ENCODE assay signal across 10 cellular contexts in genomic region chr14:75280448-75280830, GRCh38. TPM values are rescaled to one million over a fixed set of nuclear protein-coding genes. Genes with fewer than 3 reads are reported as not detected.
A peak's percentile ranks its signal among the peaks of the same experiment; 100 is the strongest.
DNase-seq lines count a peak whose midpoint lies in the region; ATAC-seq and TF ChIP-seq lines count a peak whose summit lies in the region.
"Had no signal": no experiment of that assay in that cellular context is flagged by ENCODE, and none has a peak within 500 bp of the region (broad histone marks: within the 10 kb centered on the region; RNA-seq: fewer than 3 reads in every experiment).

No MANE protein-coding gene starts in this region.

- H3K27me3 Mint-ChIP-seq in stimulated activated naive CD8-positive, alpha-beta T cell treated with anti-CD3 and anti-CD28 coated beads, Interleukin-15, amount 100 ng/mL, for 72 hours, result peaks cover 43% of the 10 kb centered on the region

- H4K20me1 ChIP-seq in PC-3 (ENCODE audit: low read length), result peaks cover 29% of the 10 kb centered on the region

- H3K4me1 ChIP-seq in PC-3 (ENCODE audit: insufficient read depth, low read length), result peaks cover 16% of the 10 kb centered on the region; the same call in 1 of the 2 replicates
- peaks cover 0 to 3% of the 10 kb centered on the region in 2 donors for H3K4me1 ChIP-seq in breast epithelium

- no peak overlapping the region for H3K9ac ChIP-seq in PC-3 (ENCODE audit: low read length)

- peak overlapping the region; percentile 100 for H3K4me2 ChIP-seq in PC-3 (ENCODE audit: low read length)

- H3K4me1 Mint-ChIP-seq in stimulated activated naive CD8-positive, alpha-beta T cell treated with anti-CD3 and anti-CD28 coated beads, Interleukin-15, amount 100 ng/mL, for 72 hours, result peaks cover 46% of the 10 kb centered on the region

- no TSS peak for BruUV-seq in PC-3 (replicated peaks; lab: Mats Ljungman, UMichigan)

- H3F3A ChIP-seq in PC-3 (ENCODE audit: low read length, unreplicated experiment), result no peaks in the 10 kb centered on the region

- H3K27me3 ChIP-seq in PC-3 (ENCODE audit: low read length) (no peaks in the 10 kb centered on the region; the same call in 1 of the 2 replicates), breast epithelium (no peaks in the 10 kb centered on the region)

- H3K4me3 ChIP-seq in PC-3 (ENCODE audit: low read length) (peak overlapping the region; percentile 93), breast epithelium (peak overlapping the region; percentile 87 to 93 (median 88)), lower leg skin (ENCODE audit: low read depth, poor library complexity, severe bottlenecking) (peak overlapping the region; percentile 90)

- H3K9me3 Mint-ChIP-seq in stimulated activated naive CD8-positive, alpha-beta T cell treated with anti-CD3 and anti-CD28 coated beads, Interleukin-15, amount 100 ng/mL, for 72 hours, result no peaks in the 10 kb centered on the region

- CTCF ChIA-PET in PC-3 (lab: Charles Lee), result interaction anchor here (0.6 kb wide), 1 partner anchor 13 kb away, joined by 5 read pairs; no protein-coding TSS in a partner anchor

- no peaks in the 10 kb centered on the region for H3K9me2 ChIP-seq in PC-3 (replicated peaks; ENCODE audit: low read length)

- WGBS in lower leg skin, 2 donors, result 69 to 75% methylated on average over 6 of the region's 6 CpGs

- no peaks in the 10 kb centered on the region for H3K79me2 ChIP-seq in PC-3 (ENCODE audit: low read length)

- H3K36me3 ChIP-seq in PC-3 (ENCODE audit: low read depth, low read length), result peaks cover 12% of the 10 kb centered on the region; the same call in 1 of the 2 replicates
- no peaks in the 10 kb centered on the region for H3K36me3 ChIP-seq in breast epithelium

- ATAC-seq in PC-3 (no peak), GM19035 (IDR thresholded peaks at IDR 0.05; ENCODE audit: unreplicated experiment) (no peak), HG02678 (IDR thresholded peaks at IDR 0.05; ENCODE audit: unreplicated experiment) (no peak), HG03571 (IDR thresholded peaks at IDR 0.05; ENCODE audit: unreplicated experiment) (no peak)
- no peak for ATAC-seq in stimulated activated naive CD8-positive, alpha-beta T cell treated with anti-CD3 and anti-CD28 coated beads, Interleukin-15, amount 100 ng/mL, for 72 hours

- TF ChIP-seq POLR2A in breast epithelium (IDR thresholded peaks at IDR 0.05) (no peak), lower leg skin (IDR thresholded peaks at IDR 0.05) (no peak)

- POLR2A ChIA-PET in PC-3 (lab: Charles Lee; ENCODE audit: unreplicated experiment), result interaction anchor here (0.6 kb wide), 1 partner anchor 305 kb away, joined by 3 read pairs; no protein-coding TSS in a partner anchor

- H3K27ac ChIP-seq in PC-3 (ENCODE audit: low read length) (no peak overlapping the region), breast epithelium (peak overlapping the region; percentile 100)

- no peaks in the 10 kb centered on the region for H3K9me3 ChIP-seq in PC-3 (ENCODE audit: low read length)
- H3K9me3 ChIP-seq in breast epithelium, result no peaks in the 10 kb centered on the region

- TF ChIP-seq CTCF in PC-3 (conservative IDR thresholded peaks at IDR 0.05; ENCODE audit: low read depth, low read length) (no peak), breast epithelium (IDR thresholded peaks at IDR 0.05) (no peak), lower leg skin (IDR thresholded peaks at IDR 0.05) (no peak)

- H3K4me3 Mint-ChIP-seq in stimulated activated naive CD8-positive, alpha-beta T cell treated with anti-CD3 and anti-CD28 coated beads, Interleukin-15, amount 100 ng/mL, for 72 hours, result peak overlapping the region; percentile 98 to 99

- no peak overlapping the region for H2AFZ ChIP-seq in PC-3 (ENCODE audit: low read length)

- H3K27ac Mint-ChIP-seq in stimulated activated naive CD8-positive, alpha-beta T cell treated with anti-CD3 and anti-CD28 coated beads, Interleukin-15, amount 100 ng/mL, for 72 hours, result no peak overlapping the region

- DNase-seq in PC-3 (no peak), breast epithelium (ENCODE audit: low spot score in 2 of 2) (peak in 1 of 2 donors; percentile 12), lower leg skin (ENCODE audit: low spot score in 2 of 2) (no peak), kidney tubule cell (ENCODE audit: low spot score) (no peak)
- no peak for DNase-seq in stimulated activated naive CD8-positive, alpha-beta T cell treated with anti-CD3 and anti-CD28 coated beads, Interleukin-15, amount 100 ng/mL, for 72 hours
- DNase-seq: NCI-H146; stimulated activated CD4-positive, alpha-beta T cell treated with anti-CD3 and anti-CD28 coated beads, Interleukin-4, amount 100 ng/mL, for 24 hours had no signal

- intact Hi-C loops in PC-3 (cut with micrococcal nuclease) (no loop called here), breast epithelium (cut with DNase I; ENCODE audit: low total_unique reads) (no loop called here), lower leg skin (cut with DNase I; ENCODE audit: low total_unique reads) (no loop called here)

RNA-seq across cellular contexts. Expression of gene FOS, which starts 1.8 kb away (rescaled TPM):
- 99.2 and 103 TPM in 2 replicates for total RNA-seq in PC-3 (2014; rRNA removed)
- total RNA-seq in breast epithelium, result 100 to 1,000 TPM; 398 to 629 (median 549) TPM
- total RNA-seq in lower leg skin, result 100 to 1,000 TPM; 154 to 448 (median 330) TPM
